Comparison of ENCODE assay signal across 29 cellular contexts in genomic region chr6:117110737-117111136, GRCh38.
"Had no signal": no experiment of that assay in that cellular context is flagged by ENCODE, and none has a peak within 500 bp of the region (broad histone marks: within the 10 kb centered on the region; RNA-seq: fewer than 3 reads in every experiment).

No MANE protein-coding gene starts in this region.

- H3K9me3 ChIP-seq: ascending aorta had no signal

- H3K4me3 Mint-ChIP-seq: activated CD4-positive, alpha-beta memory T cell treated with anti-CD3 and anti-CD28 coated beads, Interleukin-2, amount 10 ng/mL, durations not matched to agents 7 days and 5 days; activated naive CD4-positive, alpha-beta T cell treated with anti-CD3 and anti-CD28 coated beads, Interleukin-2, amount 50 U/mL, for 24 hours; activated naive CD8-positive, alpha-beta T cell treated with anti-CD3 and anti-CD28 coated beads, Interleukin-2, amount 10 ng/mL, durations not matched to agents 7 days and 5 days; activated T-cell treated with anti-CD3 and anti-CD28 coated beads, Interleukin-2, amount 50 U/mL, for 72 hours; activated T-helper 17 cell treated with anti-CD3 and anti-CD28 coated beads, Interleukin-2, amount 50 U/mL, for 72 hours had no signal

- H3K27me3 ChIP-seq: ascending aorta had no signal

- H3K4me3 ChIP-seq: ascending aorta had no signal

- DNase-seq: activated CD4-positive, alpha-beta memory T cell treated with anti-CD3 and anti-CD28 coated beads, Interleukin-2, amount 10 ng/mL, durations not matched to agents 7 days and 5 days; activated CD4-positive, alpha-beta T cell treated with anti-CD3 and anti-CD28 coated beads for 1 hour; activated CD4-positive, alpha-beta T cell treated with anti-CD3 and anti-CD28 coated beads for 48 hours; activated CD4-positive, CD25-positive, alpha-beta regulatory T cell; activated effector memory CD4-positive, alpha-beta T cell treated with anti-CD3 and anti-CD28 coated beads, Interleukin-2, amount 50 U/mL, for 16 hours; activated naive CD4-positive, alpha-beta T cell; activated naive CD8-positive, alpha-beta T cell treated with anti-CD3 and anti-CD28 coated beads, Interleukin-2, amount 10 ng/mL, durations not matched to agents 7 days and 5 days; activated T-cell treated with anti-CD3 and anti-CD28 coated beads, Interleukin-2, amount 50 U/mL, for 1 hour; activated T-cell treated with anti-CD3 and anti-CD28 coated beads, Interleukin-2, amount 50 U/mL, for 72 hours; amygdala; Karpas-422; KBM-7; NCI-H1105; NCI-H1417 treated with DMSO at 0.1 percent for 48 hours; NCI-H187 treated with DMSO at 0.1 percent for 48 hours; NCI-H2081; NCI-H226; NCI-H446 treated with DMSO at 0.1 percent for 48 hours; NCI-H524; SHP77 treated with DMSO at 0.1 percent for 48 hours; T-helper 1 cell; T-helper 2 cell; T-helper 9 cell had no signal

- H3K36me3 ChIP-seq: ascending aorta had no signal

- H3K27me3 Mint-ChIP-seq: activated CD4-positive, alpha-beta memory T cell treated with anti-CD3 and anti-CD28 coated beads, Interleukin-2, amount 10 ng/mL, durations not matched to agents 7 days and 5 days; activated naive CD4-positive, alpha-beta T cell treated with anti-CD3 and anti-CD28 coated beads, Interleukin-2, amount 50 U/mL, for 24 hours; activated naive CD8-positive, alpha-beta T cell treated with anti-CD3 and anti-CD28 coated beads, Interleukin-2, amount 10 ng/mL, durations not matched to agents 7 days and 5 days; activated T-helper 17 cell treated with anti-CD3 and anti-CD28 coated beads, Interleukin-2, amount 50 U/mL, for 72 hours had no signal

- H3K4me1 Mint-ChIP-seq: activated CD4-positive, alpha-beta memory T cell treated with anti-CD3 and anti-CD28 coated beads, Interleukin-2, amount 10 ng/mL, durations not matched to agents 7 days and 5 days; activated naive CD4-positive, alpha-beta T cell treated with anti-CD3 and anti-CD28 coated beads, Interleukin-2, amount 50 U/mL, for 24 hours; activated naive CD8-positive, alpha-beta T cell treated with anti-CD3 and anti-CD28 coated beads, Interleukin-2, amount 10 ng/mL, durations not matched to agents 7 days and 5 days; activated T-helper 17 cell treated with anti-CD3 and anti-CD28 coated beads, Interleukin-2, amount 50 U/mL, for 72 hours had no signal

- H3K4me1 ChIP-seq: ascending aorta had no signal

- H3K27ac ChIP-seq: ascending aorta, VCaP had no signal

- H3K36me3 Mint-ChIP-seq: activated naive CD4-positive, alpha-beta T cell treated with anti-CD3 and anti-CD28 coated beads, Interleukin-2, amount 50 U/mL, for 24 hours; activated naive CD8-positive, alpha-beta T cell treated with anti-CD3 and anti-CD28 coated beads, Interleukin-2, amount 10 ng/mL, durations not matched to agents 7 days and 5 days had no signal

- ATAC-seq: activated T-cell treated with anti-CD3 and anti-CD28 coated beads, Interleukin-2, amount 50 U/mL, for 72 hours; activated T-helper 17 cell treated with anti-CD3 and anti-CD28 coated beads, Interleukin-2, amount 50 U/mL, for 72 hours; Panc1; SK-N-SH treated with all-trans-retinoic acid at 6 μM for 48 hours had no signal

- H3K27ac Mint-ChIP-seq: activated CD4-positive, alpha-beta memory T cell treated with anti-CD3 and anti-CD28 coated beads, Interleukin-2, amount 10 ng/mL, durations not matched to agents 7 days and 5 days; activated naive CD4-positive, alpha-beta T cell treated with anti-CD3 and anti-CD28 coated beads, Interleukin-2, amount 50 U/mL, for 24 hours; activated naive CD8-positive, alpha-beta T cell treated with anti-CD3 and anti-CD28 coated beads, Interleukin-2, amount 10 ng/mL, durations not matched to agents 7 days and 5 days; activated T-cell treated with anti-CD3 and anti-CD28 coated beads, Interleukin-2, amount 50 U/mL, for 72 hours; activated T-helper 17 cell treated with anti-CD3 and anti-CD28 coated beads, Interleukin-2, amount 50 U/mL, for 72 hours had no signal
